ENCODE assay signal across 34 cellular contexts in the genomic region with DNA sequence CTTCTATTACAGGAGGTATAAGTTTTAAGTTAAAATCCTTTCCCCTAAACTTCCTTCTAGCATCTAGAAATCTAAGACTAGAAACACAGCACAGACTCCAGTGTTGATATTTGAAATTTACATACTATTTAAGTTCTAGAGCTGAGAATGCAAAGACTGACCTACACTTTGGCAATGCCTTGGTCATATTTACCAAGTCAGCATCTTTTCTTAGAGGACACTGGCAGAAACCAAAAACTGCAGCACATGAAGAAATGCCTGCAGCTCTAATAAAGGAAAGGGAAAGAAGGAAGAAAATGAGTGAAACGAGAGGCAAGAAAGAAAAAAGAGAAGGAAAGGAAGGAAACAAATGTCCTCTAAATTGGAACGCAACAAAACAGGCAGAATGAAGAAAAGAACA.
DNase-seq lines count a peak whose midpoint lies in the region; ATAC-seq, FAIRE-seq and TF ChIP-seq lines count a peak whose summit lies in the region.
"Had no signal": no experiment of that assay in that cellular context is flagged by ENCODE, and none has a peak within 500 bp of the region (broad histone marks: within the 10 kb centered on the region; RNA-seq: fewer than 3 reads in every experiment).

No MANE protein-coding gene starts in this region.

- no peak overlapping the region for H2AFZ ChIP-seq in HepG2 (ENCODE audit: low read length)
- H2AFZ ChIP-seq in IMR-90 (replicated peaks; ENCODE audit: low read length, poor library complexity) = no peak overlapping the region
- H2AFZ ChIP-seq in K562 (ENCODE audit: low read depth, low read length) = no peak overlapping the region

- no peak overlapping the region for H4K5ac ChIP-seq in IMR-90 (ENCODE audit: low read depth, low read length)

- H3K79me1 ChIP-seq in IMR-90 (ENCODE audit: low read depth in 1 of 2, low read length in 2 of 2) = no peaks in the 10 kb centered on the region

- CTCF ChIA-PET in HepG2 (lab: Yijun Ruan, JAX; ENCODE audit: low intra/inter-chr PET ratio, low total read pairs) (no interaction called here), A549 (lab: Yijun Ruan, JAX) (interaction anchor here (1.6 kb wide), 1 partner anchor 9 kb away, joined by 4 read pairs; no protein-coding TSS in a partner anchor), IMR-90 (lab: Yijun Ruan, JAX) (no interaction called here), K562 (lab: Yijun Ruan, JAX; ENCODE audit: low intra/inter-chr PET ratio) (no interaction called here)

- no peak overlapping the region for H3K27ac ChIP-seq in HepG2 (ENCODE audit: extremely low read length, insufficient read depth, low read length)
- H3K27ac ChIP-seq in right lobe of liver = no peak overlapping the region
- no peak overlapping the region for H3K27ac ChIP-seq in A549
- no peak overlapping the region for H3K27ac ChIP-seq in IMR-90 (ENCODE audit: insufficient read depth, low read length)
- no peak overlapping the region for H3K27ac ChIP-seq in K562 (ENCODE audit: extremely low read depth, low read depth, low read length)
- H3K27ac ChIP-seq: 22Rv1; BLaER1; BLaER1 treated with 17β-estradiol and CSF1 and Interleukin-3, amounts not matched to agents 10 nM and 100 nM; C4-2B had no signal

- H3K9ac ChIP-seq in HepG2 (ENCODE audit: insufficient read depth, low read depth, low read length) (no peak overlapping the region), IMR-90 (ENCODE audit: low read depth, low read length) (no peak overlapping the region), K562 (ENCODE audit: insufficient read depth in 1 of 2, low read depth in 2 of 2, low read length in 2 of 2) (no peak overlapping the region)
- H3K9ac ChIP-seq: BLaER1; BLaER1 treated with 17β-estradiol and CSF1 and Interleukin-3, amounts not matched to agents 10 nM and 100 nM had no signal

- in situ Hi-C loops in HepG2 (cut with HindIII; ENCODE audit: extremely low pct_ligation_motif_present, low pct_unique_long_range_greater_than_20kb) = no loop called here
- in situ Hi-C loops in IMR-90 (cut with MboI; ENCODE audit: low sequenced_read_pairs) = no loop called here
- in situ Hi-C loops in K562 (cut with MboI) = loop anchor here (10.0 kb wide), 1 partner anchor 511 kb away; no protein-coding TSS in a partner anchor

- POLR2A ChIA-PET in HepG2 (lab: Yijun Ruan, JAX) = no interaction called here
- POLR2A ChIA-PET in A549 (lab: Yijun Ruan, JAX) = no interaction called here
- POLR2A ChIA-PET in IMR-90 (lab: Charles Lee; ENCODE audit: unreplicated experiment) = no interaction called here
- POLR2A ChIA-PET in K562 (lab: Yijun Ruan, JAX) = interaction anchor here (1.1 kb wide), 1 partner anchor 11 kb away, joined by 3 read pairs; no protein-coding TSS in a partner anchor

- H3K23ac ChIP-seq in IMR-90 (ENCODE audit: low read depth, low read length) = no peak overlapping the region

- no peaks in the 10 kb centered on the region for H4K20me1 ChIP-seq in HepG2 (ENCODE audit: insufficient read depth, low read length)
- no peaks in the 10 kb centered on the region for H4K20me1 ChIP-seq in IMR-90 (ENCODE audit: insufficient read depth, low read length)
- no peaks in the 10 kb centered on the region for H4K20me1 ChIP-seq in K562 (replicated peaks; ENCODE audit: control insufficient read depth, insufficient read depth, low read length)
- H4K20me1 ChIP-seq: BLaER1; BLaER1 treated with 17β-estradiol and CSF1 and Interleukin-3, amounts not matched to agents 10 nM and 100 nM had no signal

- WGBS in HepG2 (ENCODE audit: low lambda C conversion rate) = 31% methylated on average over 2 of the region's 2 CpGs
- 73% methylated on average over 2 of the region's 2 CpGs for WGBS in right lobe of liver (ENCODE audit: insufficient coverage, low coverage, low lambda C conversion rate, missing lambda C conversion rate)
- 42% methylated on average over 2 of the region's 2 CpGs for WGBS in A549 (ENCODE audit: missing lambda C conversion rate)
- WGBS in IMR-90 (ENCODE audit: extremely low coverage in 2 of 2, insufficient read length in 1 of 2), 2 experiments = 0% methylated on average over 1 of the region's 2 CpGs; no CpG with 5 or more reads in 1 of the 2 experiments
- WGBS in K562 (ENCODE audit: insufficient coverage, low coverage, missing lambda C conversion rate) = 0% methylated on average over 2 of the region's 2 CpGs

- no peak overlapping the region for H3K4me2 ChIP-seq in HepG2 (ENCODE audit: low read depth, low read length)
- no peak overlapping the region for H3K4me2 ChIP-seq in A549
- H3K4me2 ChIP-seq in IMR-90 (ENCODE audit: low read depth, low read length) = no peak overlapping the region
- H3K4me2 ChIP-seq in K562 (ENCODE audit: insufficient read depth, low read length) = no peak overlapping the region
- H3K4me2 ChIP-seq: BLaER1 had no signal

- TF ChIP-seq EP300 in HepG2 (IDR thresholded peaks at IDR 0.05; ENCODE audit: low read depth in 2 of 2, low read length in 2 of 2) (no peak), HepG2 (CRISPR knock-in tag; IDR thresholded peaks at IDR 0.05; ENCODE audit: borderline replicate concordance) (no peak), A549 (IDR thresholded peaks at IDR 0.05) (no peak), K562 (IDR thresholded peaks at IDR 0.05; ENCODE audit: low read length) (no peak)

- no peak overlapping the region for H2AK9ac ChIP-seq in IMR-90 (replicated peaks; ENCODE audit: low read depth, low read length, poor library complexity)

- no peak overlapping the region for H2AK5ac ChIP-seq in IMR-90 (ENCODE audit: low read depth, low read length)

- H4K8ac ChIP-seq in IMR-90 (ENCODE audit: low read depth in 2 of 2, low read length in 2 of 2) = no peak overlapping the region

- H3K27me3 ChIP-seq in HepG2 (ENCODE audit: control insufficient read depth in 1 of 2, insufficient read depth in 2 of 2, low read length in 2 of 2) (no peaks in the 10 kb centered on the region), right lobe of liver (no peaks in the 10 kb centered on the region), IMR-90 (ENCODE audit: control insufficient read depth, insufficient read depth, low read length) (no peaks in the 10 kb centered on the region), K562 (ENCODE audit: control insufficient read depth in 2 of 2, insufficient read depth in 2 of 2, low read length in 2 of 2) (peaks cover 0 to 5% of the 10 kb centered on the region in 2 experiments; a peak in 2 of 5 replicates)
- H3K27me3 ChIP-seq: BE2C; BLaER1; BLaER1 treated with 17β-estradiol and CSF1 and Interleukin-3, amounts not matched to agents 10 nM and 100 nM had no signal

- FAIRE-seq in HepG2 (lab: Jason Lieb, UNC) (no peak), A549 (lab: Jason Lieb, UNC) (no peak), K562 (lab: Jason Lieb, UNC) (no peak)
- FAIRE-seq: A204.1, D721Med had no signal

- no peaks in the 10 kb centered on the region for H3K36me3 ChIP-seq in HepG2 (replicated peaks in 1 of 2; ENCODE audit: control insufficient read depth in 1 of 2, insufficient read depth in 2 of 2, low read length in 2 of 2)
- H3K36me3 ChIP-seq in right lobe of liver = no peaks in the 10 kb centered on the region
- no peaks in the 10 kb centered on the region for H3K36me3 ChIP-seq in IMR-90 (ENCODE audit: control insufficient read depth, insufficient read depth, low read length)
- H3K36me3 ChIP-seq in K562 (ENCODE audit: control insufficient read depth, insufficient read depth, low read length) = no peaks in the 10 kb centered on the region
- H3K36me3 ChIP-seq: BE2C; BLaER1; BLaER1 treated with 17β-estradiol and CSF1 and Interleukin-3, amounts not matched to agents 10 nM and 100 nM had no signal

- TF ChIP-seq POLR2A in HepG2 (IDR thresholded peaks at IDR 0.05; ENCODE audit: insufficient read depth in 1 of 2, low read depth in 2 of 2, low read length in 2 of 2) (no peak), right lobe of liver (IDR thresholded peaks at IDR 0.05) (no peak), A549 (IDR thresholded peaks at IDR 0.05; ENCODE audit: low read length) (no peak), IMR-90 (IDR thresholded peaks at IDR 0.05; ENCODE audit: low read depth, low read length) (no peak), K562 (conservative IDR thresholded peaks at IDR 0.05) (no peak)

- dilution Hi-C loops in IMR-90 (cut with HindIII; ENCODE audit: low sequenced_read_pairs, unreplicated experiment) = no loop called here

- H2BK120ac ChIP-seq in IMR-90 (ENCODE audit: low read depth, low read length) = no peak overlapping the region

- H3K14ac ChIP-seq in IMR-90 (replicated peaks; ENCODE audit: low read depth, low read length) = no peak overlapping the region

- intact Hi-C loops in HepG2 (cut with micrococcal nuclease; ENCODE audit: unreplicated experiment) = loop anchor here (5.0 to 10.0 kb wide), 2 partner anchors 127 to 289 kb away; no protein-coding TSS in a partner anchor
- intact Hi-C loops in right lobe of liver (cut with DNase I) = no loop called here
- intact Hi-C loops in IMR-90 (cut with micrococcal nuclease) = no loop called here
- intact Hi-C loops in K562 (cut with micrococcal nuclease) = loop anchor here (5.0 kb wide), 1 partner anchor 448 kb away; no protein-coding TSS in a partner anchor
- intact Hi-C loops in posterior cingulate gyrus (cut with DNase I) = no loop called here
- intact Hi-C loops in Right ventricle myocardium superior (cut with DNase I) = no loop called here

- H3K18ac ChIP-seq in IMR-90 (ENCODE audit: low read depth, low read length) = no peak overlapping the region

- BruUV-seq in HepG2 (replicated peaks; lab: Mats Ljungman, UMichigan) (no TSS peak), IMR-90 (replicated peaks; lab: Mats Ljungman, UMichigan) (no TSS peak), K562 (replicated peaks; lab: Mats Ljungman, UMichigan) (no TSS peak)

- H2BK5ac ChIP-seq in IMR-90 (ENCODE audit: low read depth, low read length, poor library complexity, severe bottlenecking) = no peak overlapping the region

- TF ChIP-seq CTCF in HepG2 (CRISPR knock-in tag; IDR thresholded peaks at IDR 0.05) (no peak), right lobe of liver (IDR thresholded peaks at IDR 0.05) (no peak), A549 (IDR thresholded peaks at IDR 0.05) (no peak), IMR-90 (conservative IDR thresholded peaks at IDR 0.05; ENCODE audit: low read depth, low read length) (no peak), K562 (IDR thresholded peaks at IDR 0.05 in 2 of 3, conservative IDR thresholded peaks at IDR 0.05 in 1 of 3; ENCODE audit: insufficient read depth in 2 of 3, low read depth in 1 of 3, low read length in 3 of 3) (no peak)

- no peak for ATAC-seq in HepG2
- ATAC-seq in right lobe of liver = no peak
- no peak for ATAC-seq in A549
- no peak for ATAC-seq in IMR-90 (ENCODE audit: low read depth)
- ATAC-seq in K562 = no peak
- ATAC-seq in Right ventricle myocardium superior (ENCODE audit: poor library complexity) = no peak
- ATAC-seq: CD8-positive, alpha-beta T cell had no signal

- no peak overlapping the region for H4K91ac ChIP-seq in IMR-90 (ENCODE audit: insufficient read depth, low read depth, low read length)

- H3K4me1 ChIP-seq in HepG2 (ENCODE audit: insufficient read depth, low read length) (no peaks in the 10 kb centered on the region), right lobe of liver (no peaks in the 10 kb centered on the region), A549 (no peaks in the 10 kb centered on the region), IMR-90 (ENCODE audit: control insufficient read depth, insufficient read depth, low read length) (no peaks in the 10 kb centered on the region), K562 (replicated peaks in 1 of 2; ENCODE audit: control insufficient read depth in 2 of 2, insufficient read depth in 2 of 2, low read length in 2 of 2) (no peaks in the 10 kb centered on the region)
- H3K4me1 ChIP-seq: BE2C, BLaER1 had no signal

- no peak overlapping the region for H3K4ac ChIP-seq in IMR-90 (ENCODE audit: low read depth, low read length)

- no peak overlapping the region for H2BK15ac ChIP-seq in IMR-90 (ENCODE audit: low read depth, low read length)

- H3K9me1 ChIP-seq in IMR-90 (ENCODE audit: insufficient read depth, low read length) = no peaks in the 10 kb centered on the region
- H3K9me1 ChIP-seq in K562 (ENCODE audit: control insufficient read depth, insufficient read depth, low read length) = no peaks in the 10 kb centered on the region

- no peak for DNase-seq in HepG2 (ENCODE audit: low spot score)
- no peak for DNase-seq in right lobe of liver
- DNase-seq in A549 (ENCODE audit: low read depth in 1 of 2, low spot score in 1 of 2) = no peak
- no peak for DNase-seq in IMR-90
- DNase-seq in K562 (ENCODE audit: extremely low read depth in 1 of 4, low spot score in 3 of 4) = no peak
- no peak for DNase-seq in posterior cingulate gyrus
- no peak for DNase-seq in cerebellar cortex (ENCODE audit: low spot score)
- DNase-seq in Right ventricle myocardium superior = no peak
- DNase-seq: 8988T; ACHN; AML-193; BE2C; C1 segment of cervical spinal cord; Caco-2; Calu3; CD4-positive, alpha-beta memory T cell; CD4-positive, alpha-beta T cell; CD4-positive, CD25-positive, alpha-beta regulatory T cell; CD8-positive, alpha-beta memory T cell; CD8-positive, alpha-beta T cell; COR-L47; DMS 273 treated with DMSO at 0.1 percent for 48 hours; DMS153; DMS53; DMS79; DMS79 treated with DMSO at 0.1 percent for 48 hours; DND-41; EL had no signal

- H3K4me3 ChIP-seq in HepG2 (replicated peaks in 1 of 3; ENCODE audit: insufficient read depth in 1 of 3, low read depth in 2 of 3, low read length in 3 of 3) (no peak overlapping the region), right lobe of liver (no peak overlapping the region), A549 (no peak overlapping the region), IMR-90 (ENCODE audit: insufficient read depth, low read depth, low read length) (no peak overlapping the region), K562 (no peak overlapping the region)
- H3K4me3 ChIP-seq: BLaER1; BLaER1 treated with 17β-estradiol and CSF1 and Interleukin-3, amounts not matched to agents 10 nM and 100 nM had no signal

- no peaks in the 10 kb centered on the region for H3K79me2 ChIP-seq in HepG2 (ENCODE audit: insufficient read depth, low read length)
- H3K79me2 ChIP-seq in K562 (ENCODE audit: control insufficient read depth, insufficient read depth, low read length) = no peaks in the 10 kb centered on the region

- H2BK20ac ChIP-seq in IMR-90 (ENCODE audit: low read depth, low read length) = no peak overlapping the region

- H3K9me3 ChIP-seq in HepG2 (ENCODE audit: low read length) (no peaks in the 10 kb centered on the region), right lobe of liver (no peaks in the 10 kb centered on the region), A549 (no peaks in the 10 kb centered on the region), IMR-90 (ENCODE audit: control insufficient read depth, insufficient read depth, low read length) (no peaks in the 10 kb centered on the region), K562 (replicated peaks; ENCODE audit: control insufficient read depth, insufficient read depth, low read depth, low read length) (no peaks in the 10 kb centered on the region)
- H3K9me3 ChIP-seq: BE2C; BLaER1; BLaER1 treated with 17β-estradiol and CSF1 and Interleukin-3, amounts not matched to agents 10 nM and 100 nM; Caco-2 had no signal

- no peak for TF ChIP-seq RAD21 in HepG2 (CRISPR knock-in tag; IDR thresholded peaks at IDR 0.05)
- no peak for TF ChIP-seq RAD21 in A549 (conservative IDR thresholded peaks at IDR 0.05 in 1 of 2, IDR thresholded peaks at IDR 0.05 in 1 of 2)
- TF ChIP-seq RAD21 in IMR-90 (IDR thresholded peaks at IDR 0.05; ENCODE audit: low read length) = no peak
- no peak for TF ChIP-seq RAD21 in K562 (CRISPR knock-in tag; conservative IDR thresholded peaks at IDR 0.05 in 1 of 2, IDR thresholded peaks at IDR 0.05 in 1 of 2)

- no peak overlapping the region for H3K56ac ChIP-seq in IMR-90 (ENCODE audit: extremely low read depth, insufficient read depth, low read length)

Comparison
In these comparisons a context has a peak if more than half of its experiments do, and no peak if none do; other contexts are left out.
1. intact Hi-C loops: an anchor here in HepG2 (5.0 to 10.0 kb wide) and K562 (5.0 kb wide); none called in right lobe of liver, IMR-90, posterior cingulate gyrus and Right ventricle myocardium superior.